In genomic region chr2:213016166-213016983, GRCh38 we compare ENCODE assay signal across 13 cellular contexts.
A peak's percentile ranks its signal among the peaks of the same experiment; 100 is the strongest.
DNase-seq lines count a peak whose midpoint lies in the region; ATAC-seq and TF ChIP-seq lines count a peak whose summit lies in the region.
"Had no signal": no experiment of that assay in that cellular context is flagged by ENCODE, and none has a peak within 500 bp of the region (broad histone marks: within the 10 kb centered on the region; RNA-seq: fewer than 3 reads in every experiment).

No MANE protein-coding gene starts in this region.

- H3K4me3 ChIP-seq in H7 (ENCODE audit: insufficient read depth, low read depth, low read length) (no peak overlapping the region), sigmoid colon (no peak overlapping the region)
- H3K4me3 ChIP-seq: left lung had no signal

- WGBS in sigmoid colon, 2 donors: 90% methylated on average over 3 of the region's 3 CpGs

- peak; percentile 30 for ATAC-seq in GM18498 (IDR thresholded peaks at IDR 0.05; ENCODE audit: unreplicated experiment)
- ATAC-seq in GM19455 (IDR thresholded peaks at IDR 0.05; ENCODE audit: unreplicated experiment): peak; percentile 38
- ATAC-seq in HG03060 (IDR thresholded peaks at IDR 0.05; ENCODE audit: low read depth, unreplicated experiment): peak; percentile 16
- ATAC-seq: left lung had no signal

- H3K4me1 Mint-ChIP-seq in activated naive CD8-positive, alpha-beta T cell (ENCODE audit: low read depth): peaks cover 26% of the 10 kb centered on the region

- no peaks in the 10 kb centered on the region for H3K9me3 Mint-ChIP-seq in activated naive CD8-positive, alpha-beta T cell (ENCODE audit: low read depth)

- H3K36me3 Mint-ChIP-seq in activated naive CD8-positive, alpha-beta T cell: no peaks in the 10 kb centered on the region

- H3K27ac ChIP-seq in sigmoid colon: no peak overlapping the region
- H3K27ac ChIP-seq: C4-2B, left lung had no signal

- intact Hi-C loops in sigmoid colon (cut with DNase I): no loop called here

- peaks cover 0 to 11% (median 2%) of the 10 kb centered on the region in 4 donors for H3K4me1 ChIP-seq in sigmoid colon
- H3K4me1 ChIP-seq: left lung had no signal

- DNase-seq in NCI-H2029 (lab: John Stamatoyannopoulos, UW) (no peak), H7 (no peak), sigmoid colon (no peak), NCI-H748 treated with DMSO at 0.1 percent for 48 hours (lab: John Stamatoyannopoulos, UW) (no peak)
- DNase-seq: activated CD4-positive, alpha-beta T cell treated with anti-CD3 and anti-CD28 coated beads, Interleukin-2, amount 50 U/mL, for 1 hour; left lung; NCI-H510A; SIG-M5 had no signal

- H3K27me3 ChIP-seq in H7 (ENCODE audit: control insufficient read depth, insufficient read depth, low read length) (no peaks in the 10 kb centered on the region), sigmoid colon (no peaks in the 10 kb centered on the region)
- H3K27me3 ChIP-seq: left lung had no signal

- peak overlapping the region; percentile 33 for H3K4me3 Mint-ChIP-seq in activated naive CD8-positive, alpha-beta T cell

- no peaks in the 10 kb centered on the region for H3K27me3 Mint-ChIP-seq in activated naive CD8-positive, alpha-beta T cell

- H3K27ac Mint-ChIP-seq in activated naive CD8-positive, alpha-beta T cell: peak overlapping the region; percentile 43

- H3K36me3 ChIP-seq in H7 (replicated peaks; ENCODE audit: control insufficient read depth, insufficient read depth, low read length) (no peaks in the 10 kb centered on the region), sigmoid colon (peaks cover 0 to 12% (median 0%) of the 10 kb centered on the region in 4 donors)

- no peak for TF ChIP-seq CTCF in sigmoid colon (IDR thresholded peaks at IDR 0.05)

- no peak for TF ChIP-seq POLR2A in sigmoid colon (IDR thresholded peaks at IDR 0.05)

- no peak for TF ChIP-seq EP300 in sigmoid colon (IDR thresholded peaks at IDR 0.05)

- H3K9me3 ChIP-seq in sigmoid colon: no peaks in the 10 kb centered on the region
- H3K9me3 ChIP-seq: left lung had no signal
